In genomic region chr2:58046335-58046584, GRCh38 we compare ENCODE assay signal across 8 cellular contexts. TPM values are rescaled to one million over a fixed set of nuclear protein-coding genes. Genes with fewer than 3 reads are reported as not detected.
DNase-seq lines count a peak whose midpoint lies in the region; ATAC-seq and TF ChIP-seq lines count a peak whose summit lies in the region.

No MANE protein-coding gene starts in this region.

- H3K9me3 ChIP-seq in heart right ventricle, result no peaks in the 10 kb centered on the region
- no peaks in the 10 kb centered on the region for H3K9me3 ChIP-seq in skeletal muscle tissue (ENCODE audit: control insufficient read depth in 3 of 3, low read length in 3 of 3)

- H3K4me3 ChIP-seq in heart right ventricle (peak overlapping the region; percentile 46 to 84 (median 73)), skeletal muscle tissue (ENCODE audit: low read length in 3 of 3) (peak overlapping the region; percentile 74 to 93 (median 83))

- intact Hi-C loops in heart right ventricle (cut with DNase I), result loop anchor here in 2 of 10 donors (2.0 to 10.0 kb wide), 3 partner anchors 91 to 199 kb away; partner anchors contain the start of gene FANCL (in 2 of the 2)

- H3K27ac ChIP-seq in VCaP (peak overlapping the region; percentile 79), heart right ventricle (peak overlapping the region; percentile 89 to 97 (median 94)), skeletal muscle tissue (ENCODE audit: low read depth, low read length) (peak overlapping the region; percentile 84)

- peak overlapping the region; percentile 79 to 92 (median 85) for H3K9ac ChIP-seq in skeletal muscle tissue (ENCODE audit: low read depth in 1 of 3, low read length in 3 of 3)

- no peaks in the 10 kb centered on the region for H3K27me3 ChIP-seq in heart right ventricle
- no peaks in the 10 kb centered on the region for H3K27me3 ChIP-seq in skeletal muscle tissue (ENCODE audit: control insufficient read depth in 3 of 3, insufficient read depth in 3 of 3, low read length in 3 of 3)

- H3K4me1 ChIP-seq in heart right ventricle (peaks cover 3 to 43% (median 25%) of the 10 kb centered on the region in 9 donors), skeletal muscle tissue (ENCODE audit: control insufficient read depth in 3 of 3, insufficient read depth in 3 of 3, low read length in 3 of 3) (peaks cover 0 to 9% (median 4%) of the 10 kb centered on the region in 3 donors)

- TF ChIP-seq CTCF in VCaP (conservative IDR thresholded peaks at IDR 0.05), result no peak
- TF ChIP-seq CTCF in heart right ventricle (IDR thresholded peaks at IDR 0.05), result no peak

- WGBS in heart right ventricle, 2 donors, result 2% methylated on average over 14 of the region's 14 CpGs

- peak; percentile 20 to 69 (median 62) for ATAC-seq in heart right ventricle
- ATAC-seq in GM21576 (IDR thresholded peaks at IDR 0.05; ENCODE audit: unreplicated experiment), result no peak

- peak; percentile 78 for DNase-seq in NCI-H2029 treated with DMSO at 0.1 percent for 48 hours (lab: John Stamatoyannopoulos, UW)
- no peak for DNase-seq in NCI-H2029 (lab: John Stamatoyannopoulos, UW)
- DNase-seq in heart right ventricle, result no peak
- DNase-seq in AG20443 (ENCODE audit: low spot score), result no peak
- DNase-seq in stimulated activated CD4-positive, alpha-beta T cell treated with anti-CD3 and anti-CD28 coated beads, Interleukin-4, amount 100 ng/mL, for 1 hour, result no peak

- H3K36me3 ChIP-seq in heart right ventricle (peaks cover 0 to 26% (median 4%) of the 10 kb centered on the region in 9 donors), skeletal muscle tissue (ENCODE audit: control insufficient read depth in 3 of 3, insufficient read depth in 3 of 3, low read length in 3 of 3) (peaks cover 0 to 6% (median 2%) of the 10 kb centered on the region in 3 donors)

RNA-seq across cellular contexts. Expression of gene VRK2, which starts 0.3 kb away (rescaled TPM):
- total RNA-seq in heart right ventricle (10 to 100 TPM; 22.8 to 31.0 (median 26.6) TPM), skeletal muscle tissue (9.9 TPM)
- polyA plus RNA-seq in heart right ventricle, result 1 to 10 TPM; 8.4 to 8.6 TPM
